In the genomic region with DNA sequence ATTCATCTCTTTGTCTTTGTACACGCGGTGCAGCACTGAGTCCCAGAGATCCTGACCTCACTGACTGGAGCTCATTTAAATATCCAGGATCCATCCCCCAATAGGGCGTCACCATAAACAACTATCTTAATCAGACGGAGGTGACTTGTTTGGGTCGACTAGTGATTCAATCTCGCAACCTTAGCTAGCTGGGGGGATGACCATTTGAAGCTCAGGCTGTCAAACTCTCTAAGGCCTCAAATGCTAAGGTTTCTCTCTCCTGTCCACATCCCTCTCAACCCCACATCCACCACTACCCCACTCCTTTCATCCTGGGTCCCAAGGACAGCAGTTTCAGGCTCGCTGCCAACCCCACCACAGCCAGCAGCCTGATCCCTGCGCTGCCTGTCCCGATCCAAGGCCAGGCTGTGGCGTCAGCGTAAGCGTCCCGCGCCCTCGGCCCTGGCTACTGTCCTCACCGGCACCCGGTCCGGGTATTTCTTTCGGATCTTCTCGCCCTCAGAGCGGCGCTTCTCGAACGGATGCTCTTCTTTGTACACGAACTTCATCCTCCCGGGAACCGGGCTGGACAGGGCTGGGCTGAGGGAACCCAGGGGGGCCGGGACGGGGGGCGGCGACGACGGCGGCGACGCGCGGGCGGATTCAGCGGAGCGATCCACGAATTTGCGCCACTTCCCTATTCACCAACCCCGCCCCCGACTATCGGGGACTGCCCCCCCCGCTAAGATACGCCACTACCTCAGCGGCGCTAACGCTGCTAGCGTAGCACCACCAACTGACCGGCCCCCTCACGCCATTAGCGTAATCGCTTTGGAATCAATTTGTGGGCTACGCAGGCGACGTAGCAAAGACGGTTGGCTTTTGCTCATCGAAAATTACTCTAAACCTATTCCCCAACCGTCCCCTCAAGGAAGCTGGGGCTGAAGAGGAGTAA, we compare ENCODE assay signal across 8 cellular contexts. TPM values are rescaled to one million over a fixed set of nuclear protein-coding genes. Genes with fewer than 3 reads are reported as not detected.
A peak's percentile ranks its signal among the peaks of the same experiment; 100 is the strongest.
DNase-seq lines count a peak whose midpoint lies in the region; ATAC-seq and TF ChIP-seq lines count a peak whose summit lies in the region.

Gene GABARAP (minus strand): TSS at position 667 of the 934 bp plus-strand sequence. CDS start 119 bp downstream, at position 548.

- peak; percentile 76 to 83 for TF ChIP-seq POLR2A in tibial nerve (IDR thresholded peaks at IDR 0.05)

- peaks cover 31% of the 10 kb centered on the region for H3K36me3 Mint-ChIP-seq in T-cell

- intact Hi-C loops in cardiac septum (cut with DNase I), result no loop called here

- peaks cover 0 to 2% of the 10 kb centered on the region in 2 donors for H3K27me3 Mint-ChIP-seq in T-cell

- DNase-seq in DMS153 treated with DMSO at 0.1 percent for 48 hours (lab: John Stamatoyannopoulos, UW; ENCODE audit: unreplicated experiment) (peak; percentile 48), HAP-1 (ENCODE audit: low spot score in 2 of 2) (peak; percentile 74 to 95), NCI-H1092 treated with DMSO at 0.1 percent for 48 hours (lab: John Stamatoyannopoulos, UW) (peak; percentile 87), T-cell (peak; percentile 73 to 97 (median 87)), adipocyte (ENCODE audit: low read depth) (peak; percentile 98), cardiac septum (ENCODE audit: low spot score) (peak; percentile 98), pons (ENCODE audit: low spot score) (peak; percentile 94), tibial nerve (ENCODE audit: low spot score in 2 of 2) (peak; percentile 94 to 99)

- H3K9me3 Mint-ChIP-seq in T-cell, result no peaks in the 10 kb centered on the region

- in situ Hi-C loops in HAP-1 (cut with MboI; ENCODE audit: low sequenced_read_pairs), result loop anchor here (10.0 to 25.0 kb wide), 2 partner anchors 243 to 920 kb away; partner anchors contain the start of genes PER1, POLR2A, SLC35G6 and VAMP2

- CTCF ChIA-PET in T-cell (lab: Charles Lee), result interaction anchor here in 1 of 2 donors (0.6 to 2.3 kb wide), 12 partner anchors 9 to 957 kb away, joined by 3 to 12 read pairs (median 4); partner anchors contain the start of genes ACADVL, CTDNEP1, DLG4 and ELP5

- H3K4me1 Mint-ChIP-seq in T-cell, result peaks cover 45 to 51% (median 46%) of the 10 kb centered on the region in 3 donors

- TF ChIP-seq EP300 in tibial nerve (IDR thresholded peaks at IDR 0.05), result peak; percentile 45 to 91

- peak within 1 kb of the TSS; percentile 99 to 100 for H3K27ac Mint-ChIP-seq in T-cell

- H3K27me3 ChIP-seq in HAP-1 (ENCODE audit: low read depth), result no peaks in the 10 kb centered on the region
- no peaks in the 10 kb centered on the region for H3K27me3 ChIP-seq in adipocyte (replicated peaks; ENCODE audit: control insufficient read depth, insufficient read depth, low read length)
- no peaks in the 10 kb centered on the region for H3K27me3 ChIP-seq in tibial nerve

- H3K4me1 ChIP-seq in HAP-1 (peaks cover 19% of the 10 kb centered on the region), adipocyte (ENCODE audit: control insufficient read depth, insufficient read depth, low read length) (peaks cover 31% of the 10 kb centered on the region), tibial nerve (peaks cover 3 to 42% (median 27%) of the 10 kb centered on the region in 4 donors)

- H3K36me3 ChIP-seq in HAP-1 (replicated peaks) (peaks cover 61% of the 10 kb centered on the region), adipocyte (ENCODE audit: control insufficient read depth, insufficient read depth, low read length, severe bottlenecking) (peaks cover 40% of the 10 kb centered on the region), tibial nerve (peaks cover 3 to 46% (median 17%) of the 10 kb centered on the region in 3 donors)

- H3K9me3 ChIP-seq in HAP-1 (no peaks in the 10 kb centered on the region; the same call in 1 of the 2 replicates), adipocyte (ENCODE audit: control insufficient read depth, low read length) (no peaks in the 10 kb centered on the region), tibial nerve (no peaks in the 10 kb centered on the region)

- peak within 1 kb of the TSS; percentile 96 to 99 (median 98) for H3K27ac ChIP-seq in tibial nerve

- POLR2A ChIA-PET in T-cell (lab: Charles Lee), result interaction anchor here (0.6 to 0.9 kb wide), 3 partner anchors 8 to 27 kb away, joined by 3 to 4 read pairs (median 3); partner anchors contain the start of gene DVL2 (in 1 of the 2)

- H3K9ac ChIP-seq in adipocyte (ENCODE audit: low read length), result peak within 1 kb of the TSS; percentile 99

- peak within 1 kb of the TSS; percentile 71 for H3K4me3 ChIP-seq in HAP-1
- peak within 1 kb of the TSS; percentile 98 for H3K4me3 ChIP-seq in adipocyte (ENCODE audit: low read length)
- H3K4me3 ChIP-seq in tibial nerve, result peak within 1 kb of the TSS; percentile 64 to 96 (median 76)

- peak; percentile 27 to 48 (median 36) for ATAC-seq in T-cell (replicated peaks in 1 of 4)

- TF ChIP-seq CTCF in tibial nerve (IDR thresholded peaks at IDR 0.05), result no peak

- H3K4me3 Mint-ChIP-seq in T-cell, result peak within 1 kb of the TSS; percentile 97 to 99 (median 98)

- WGBS in tibial nerve, 2 donors, result 0% methylated on average over 51 to 59 of the region's 62 CpGs

RNA-seq across cellular contexts. Expression of gene GABARAP, which starts in this region (rescaled TPM):
- total RNA-seq in T-cell (100 to 1,000 TPM; 197 to 278 (median 276) TPM), cardiac septum (449 TPM), tibial nerve (100 to 1,000 TPM; 402 to 515 (median 456) TPM)

Comparison
In these comparisons a context has a peak if more than half of its experiments do, and no peak if none do; other contexts are left out.
1. Peak in every context shown above with its lines: DNase-seq, ATAC-seq, H3K4me3 ChIP-seq and H3K27ac ChIP-seq.
2. DNase-seq: peak in every context shown above with its lines; median percentile 98 in adipocyte; 98 in cardiac septum; 96 in tibial nerve; 94 in pons; 87 in NCI-H1092 treated with DMSO at 0.1 percent for 48 hours; 87 in T-cell; 84 in HAP-1; 48 in DMS153 treated with DMSO at 0.1 percent for 48 hours.